9 cellular contexts compared by ENCODE assay signal in genomic region chr3:155554777-155555445, GRCh38.
A peak's percentile ranks its signal among the peaks of the same experiment; 100 is the strongest.
DNase-seq lines count a peak whose midpoint lies in the region; ATAC-seq lines count a peak whose summit lies in the region.
"Had no signal": no experiment of that assay in that cellular context is flagged by ENCODE, and none has a peak within 500 bp of the region (broad histone marks: within the 10 kb centered on the region; RNA-seq: fewer than 3 reads in every experiment).

No MANE protein-coding gene starts in this region.

- peaks cover 27% of the 10 kb centered on the region for H3K4me1 Mint-ChIP-seq in stimulated activated naive CD8-positive, alpha-beta T cell treated with anti-CD3 and anti-CD28 coated beads, Interleukin-15, Interleukin-2, amounts not matched to agents 100 ng/mL and 50 ng/mL, for 24 hours (ENCODE audit: low read depth)
- H3K4me1 Mint-ChIP-seq in activated T-helper 1 cell treated with anti-CD3 and anti-CD28 coated beads, Interleukin-12 subunit alpha, Interleukin-12 subunit beta, Interleukin-2, Interleukin-4 antibody, amounts not matched to agents 30 ng/mL and 10 ng/mL and 1 ng/mL, durations not matched to agents 14 hours and 24 hours and 36 hours (ENCODE audit: low read depth) = peaks cover 28% of the 10 kb centered on the region

- H3K27me3 Mint-ChIP-seq in stimulated activated naive CD8-positive, alpha-beta T cell treated with anti-CD3 and anti-CD28 coated beads, Interleukin-15, Interleukin-2, amounts not matched to agents 100 ng/mL and 50 ng/mL, for 24 hours = no peaks in the 10 kb centered on the region
- no peaks in the 10 kb centered on the region for H3K27me3 Mint-ChIP-seq in activated T-helper 1 cell treated with anti-CD3 and anti-CD28 coated beads, Interleukin-12 subunit alpha, Interleukin-12 subunit beta, Interleukin-2, Interleukin-4 antibody, amounts not matched to agents 30 ng/mL and 10 ng/mL and 1 ng/mL, durations not matched to agents 14 hours and 24 hours and 36 hours (ENCODE audit: insufficient read depth)
- H3K27me3 Mint-ChIP-seq: CD4-positive, CD25-positive, alpha-beta regulatory T cell had no signal

- H3K36me3 Mint-ChIP-seq in stimulated activated naive CD8-positive, alpha-beta T cell treated with anti-CD3 and anti-CD28 coated beads, Interleukin-15, Interleukin-2, amounts not matched to agents 100 ng/mL and 50 ng/mL, for 24 hours (ENCODE audit: low read depth) = no peaks in the 10 kb centered on the region
- H3K36me3 Mint-ChIP-seq in activated T-helper 1 cell treated with anti-CD3 and anti-CD28 coated beads, Interleukin-12 subunit alpha, Interleukin-12 subunit beta, Interleukin-2, Interleukin-4 antibody, amounts not matched to agents 30 ng/mL and 10 ng/mL and 1 ng/mL, durations not matched to agents 14 hours and 24 hours and 36 hours (ENCODE audit: low read depth) = no peaks in the 10 kb centered on the region
- H3K36me3 Mint-ChIP-seq: CD4-positive, CD25-positive, alpha-beta regulatory T cell had no signal

- H3K4me3 Mint-ChIP-seq in stimulated activated naive CD8-positive, alpha-beta T cell treated with anti-CD3 and anti-CD28 coated beads, Interleukin-15, Interleukin-2, amounts not matched to agents 100 ng/mL and 50 ng/mL, for 24 hours = peak overlapping the region; percentile 11
- H3K4me3 Mint-ChIP-seq in activated T-helper 1 cell treated with anti-CD3 and anti-CD28 coated beads, Interleukin-12 subunit alpha, Interleukin-12 subunit beta, Interleukin-2, Interleukin-4 antibody, amounts not matched to agents 30 ng/mL and 10 ng/mL and 1 ng/mL, durations not matched to agents 14 hours and 24 hours and 36 hours = peak overlapping the region; percentile 43

- no peak overlapping the region for H3K27ac Mint-ChIP-seq in stimulated activated naive CD8-positive, alpha-beta T cell treated with anti-CD3 and anti-CD28 coated beads, Interleukin-15, Interleukin-2, amounts not matched to agents 100 ng/mL and 50 ng/mL, for 24 hours
- H3K27ac Mint-ChIP-seq in activated T-helper 1 cell treated with anti-CD3 and anti-CD28 coated beads, Interleukin-12 subunit alpha, Interleukin-12 subunit beta, Interleukin-2, Interleukin-4 antibody, amounts not matched to agents 30 ng/mL and 10 ng/mL and 1 ng/mL, durations not matched to agents 14 hours and 24 hours and 36 hours = peak overlapping the region; percentile 3

- intact Hi-C loops in activated T-helper 1 cell treated with anti-CD3 and anti-CD28 coated beads, Interleukin-12 subunit alpha, Interleukin-12 subunit beta, Interleukin-2, Interleukin-4 antibody, amounts not matched to agents 30 ng/mL and 10 ng/mL and 1 ng/mL, durations not matched to agents 14 hours and 24 hours and 36 hours (cut with micrococcal nuclease) = no loop called here

- no peaks in the 10 kb centered on the region for H3K9me3 Mint-ChIP-seq in stimulated activated naive CD8-positive, alpha-beta T cell treated with anti-CD3 and anti-CD28 coated beads, Interleukin-15, Interleukin-2, amounts not matched to agents 100 ng/mL and 50 ng/mL, for 24 hours
- H3K9me3 Mint-ChIP-seq in activated T-helper 1 cell treated with anti-CD3 and anti-CD28 coated beads, Interleukin-12 subunit alpha, Interleukin-12 subunit beta, Interleukin-2, Interleukin-4 antibody, amounts not matched to agents 30 ng/mL and 10 ng/mL and 1 ng/mL, durations not matched to agents 14 hours and 24 hours and 36 hours = no peaks in the 10 kb centered on the region

- ATAC-seq in stimulated activated naive CD8-positive, alpha-beta T cell treated with anti-CD3 and anti-CD28 coated beads, Interleukin-15, Interleukin-2, amounts not matched to agents 100 U/mL and 50 U/mL, for 24 hours = no peak
- ATAC-seq in HG03108 (IDR thresholded peaks at IDR 0.05; ENCODE audit: unreplicated experiment) = peak; percentile 78

- no peak for DNase-seq in stimulated activated naive CD8-positive, alpha-beta T cell treated with anti-CD3 and anti-CD28 coated beads, Interleukin-15, Interleukin-2, amounts not matched to agents 100 U/mL and 50 U/mL, for 24 hours
- peak; percentile 26 for DNase-seq in activated T-helper 1 cell treated with anti-CD3 and anti-CD28 coated beads, Interleukin-12 subunit alpha, Interleukin-12 subunit beta, Interleukin-2, Interleukin-4 antibody, amounts not matched to agents 30 ng/mL and 10 ng/mL and 1 ng/mL, durations not matched to agents 14 hours and 24 hours and 36 hours (ENCODE audit: low spot score)
- no peak for DNase-seq in central memory CD4-positive, alpha-beta T cell
- no peak for DNase-seq in NCI-H1436 treated with DMSO at 0.1 percent for 48 hours (lab: John Stamatoyannopoulos, UW)
- no peak for DNase-seq in DMS79 treated with DMSO at 0.1 percent for 48 hours (lab: John Stamatoyannopoulos, UW)
- DNase-seq in cerebellar nuclear complex (lab: John Stamatoyannopoulos, UW) = no peak
